8 cellular contexts compared by ENCODE assay signal in the genomic region with DNA sequence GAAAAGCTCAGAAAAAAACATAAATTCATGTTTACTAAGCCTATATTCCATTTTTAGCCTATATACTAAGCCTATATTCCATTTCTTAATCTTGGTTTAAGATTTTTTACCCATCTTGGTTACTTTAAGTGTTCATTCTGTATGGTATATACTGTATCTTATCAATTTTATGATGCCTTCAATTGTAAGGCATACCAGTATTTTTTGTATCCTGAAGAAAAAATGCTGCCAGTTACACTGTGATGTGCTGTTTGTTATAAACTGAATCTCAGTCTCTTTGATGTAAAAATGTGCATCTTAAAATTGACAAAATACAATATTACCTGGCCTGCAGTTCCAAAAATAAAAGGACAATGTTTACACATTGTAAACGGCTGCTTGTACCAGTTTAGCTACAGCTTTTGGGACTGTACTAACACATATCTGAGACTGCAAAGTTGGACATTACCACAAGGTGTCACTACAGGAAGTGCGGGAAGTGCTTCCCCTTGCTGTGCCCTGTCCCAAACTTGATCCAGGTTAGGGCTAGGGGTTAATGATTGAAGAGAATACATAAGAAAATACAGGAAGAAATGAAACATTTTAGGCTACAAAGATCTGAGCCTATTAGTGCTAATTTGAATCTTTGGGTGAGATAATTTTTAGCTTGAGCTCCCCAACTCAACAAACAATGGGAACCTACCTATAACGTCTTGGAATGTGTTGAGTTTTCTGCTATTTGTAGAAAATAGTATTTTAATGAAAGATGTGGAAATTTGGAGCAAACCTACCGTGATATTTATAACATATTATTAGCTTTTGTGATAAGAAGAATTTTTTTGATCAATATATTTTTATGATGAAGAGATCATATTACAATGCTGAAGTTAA.
DNase-seq lines count a peak whose midpoint lies in the region; ATAC-seq, FAIRE-seq and TF ChIP-seq lines count a peak whose summit lies in the region.

No MANE protein-coding gene starts in this region.

- no peak overlapping the region for H4K91ac ChIP-seq in H1 (replicated peaks; ENCODE audit: insufficient read length, low read length)

- H3K9me3 ChIP-seq in A549 (no peaks in the 10 kb centered on the region), H1 (ENCODE audit: insufficient read depth in 2 of 2, low read depth in 1 of 2, low read length in 1 of 2) (no peaks in the 10 kb centered on the region)

- H3K18ac ChIP-seq in H1 (ENCODE audit: extremely low read depth, low read length) = no peak overlapping the region

- no peaks in the 10 kb centered on the region for H3K4me1 ChIP-seq in A549
- H3K4me1 ChIP-seq in H1 (replicated peaks in 1 of 4; ENCODE audit: control insufficient read depth in 3 of 4, insufficient read depth in 4 of 4, low read length in 3 of 4) = no peaks in the 10 kb centered on the region; a peak in 2 of 7 replicates

- CTCF ChIA-PET in A549 (lab: Yijun Ruan, JAX) = interaction anchor here (0.6 to 2.9 kb wide), 31 partner anchors 10 to 673 kb away, joined by 3 to 11 read pairs (median 4); no protein-coding TSS in a partner anchor
- CTCF ChIA-PET in H1 (lab: Charles Lee; ENCODE audit: partially characterized antibody) = interaction anchor here (0.5 to 3.6 kb wide), 36 partner anchors 11 to 656 kb away, joined by 3 to 36 read pairs (median 4); no protein-coding TSS in a partner anchor

- H3K14ac ChIP-seq in H1 (ENCODE audit: insufficient read length) = no peak overlapping the region

- peak; percentile 60 to 71 for TF ChIP-seq RAD21 in A549 (conservative IDR thresholded peaks at IDR 0.05 in 1 of 2, IDR thresholded peaks at IDR 0.05 in 1 of 2)
- peak; percentile 82 to 85 for TF ChIP-seq RAD21 in H1 (IDR thresholded peaks at IDR 0.05 in 1 of 2, conservative IDR thresholded peaks at IDR 0.05 in 1 of 2; ENCODE audit: low read depth in 2 of 2, low read length in 2 of 2)

- H4K20me1 ChIP-seq in H1 (replicated peaks in 1 of 2; ENCODE audit: control insufficient read depth in 1 of 2, insufficient read depth in 2 of 2, low read length in 2 of 2) = no peaks in the 10 kb centered on the region

- TF ChIP-seq POLR2A in A549 (IDR thresholded peaks at IDR 0.05; ENCODE audit: low read length) (no peak), H1 (IDR thresholded peaks at IDR 0.05; ENCODE audit: control extremely low read depth in 1 of 2, low read depth in 2 of 2, low read length in 2 of 2) (no peak)

- H3K27me3 Mint-ChIP-seq in mesothelial cell of epicardium (ENCODE audit: low read depth) = no peaks in the 10 kb centered on the region

- H3K36me3 Mint-ChIP-seq in mesothelial cell of epicardium = peaks cover 11% of the 10 kb centered on the region

- no peak overlapping the region for H2BK12ac ChIP-seq in H1 (ENCODE audit: low read depth, low read length)

- H2BK20ac ChIP-seq in H1 (ENCODE audit: low read length) = no peak overlapping the region

- in situ Hi-C loops in G401 (cut with HindIII; ENCODE audit: low sequenced_read_pairs) = no loop called here

- WGBS in A549 (ENCODE audit: missing lambda C conversion rate) = 24% methylated on average over 4 of the region's 4 CpGs
- 73% methylated on average over 4 of the region's 4 CpGs; no CpG with 5 or more reads in 1 of the 2 experiments for WGBS in H1 (ENCODE audit: extremely low coverage in 1 of 2, insufficient coverage in 1 of 2, insufficient read length in 1 of 2, insufficient replicate concordance in 2 of 2, low coverage in 1 of 2, low lambda C conversion rate in 2 of 2, missing lambda C conversion rate in 1 of 2), 2 experiments

- H2BK5ac ChIP-seq in H1 (ENCODE audit: low read depth, low read length) = no peak overlapping the region

- no peak overlapping the region for H3K23ac ChIP-seq in H1 (ENCODE audit: insufficient read length)

- no peak overlapping the region for H2BK15ac ChIP-seq in H1 (ENCODE audit: low read length)

- no peak overlapping the region for H2AFZ ChIP-seq in H1 (ENCODE audit: low read length)

- no peak overlapping the region for H3K4me3 ChIP-seq in A549
- no peak overlapping the region for H3K4me3 ChIP-seq in Jurkat, Clone E6-1 (ENCODE audit: low read length)
- no peak overlapping the region for H3K4me3 ChIP-seq in H1 (ENCODE audit: extremely low read depth in 1 of 4, insufficient read depth in 2 of 4, low read depth in 3 of 4, low read length in 4 of 4)

- H3K4me1 Mint-ChIP-seq in mesothelial cell of epicardium = no peaks in the 10 kb centered on the region

- H3K56ac ChIP-seq in H1 (replicated peaks; ENCODE audit: insufficient read length, low read depth, low read length) = no peak overlapping the region

- ATAC-seq in A549 = peak; percentile 98 to 100
- peak; percentile 89 for ATAC-seq in GM21825 (IDR thresholded peaks at IDR 0.05; ENCODE audit: unreplicated experiment)
- no peak for ATAC-seq in HG03521 (IDR thresholded peaks at IDR 0.05; ENCODE audit: unreplicated experiment)

- TF ChIP-seq CTCF in A549 (IDR thresholded peaks at IDR 0.05) (peak; percentile 78), H1 (IDR thresholded peaks at IDR 0.05; ENCODE audit: control extremely low read depth in 1 of 3, insufficient read depth in 1 of 3, low read depth in 1 of 3, low read length in 3 of 3) (peak; percentile 65 to 87 (median 70)), mesothelial cell of epicardium (IDR thresholded peaks at IDR 0.05; ENCODE audit: unreplicated experiment) (peak; percentile 64)

- peak; percentile 89 for FAIRE-seq in A549 (lab: Jason Lieb, UNC)
- FAIRE-seq in H1 (lab: Jason Lieb, UNC) = peak; percentile 87

- H3K27me3 ChIP-seq in H1 (replicated peaks in 1 of 4; ENCODE audit: control insufficient read depth in 3 of 4, extremely low read depth in 1 of 4, insufficient read depth in 3 of 4, low read length in 3 of 4) = no peaks in the 10 kb centered on the region

- no peak overlapping the region for H2BK120ac ChIP-seq in H1 (replicated peaks; ENCODE audit: low read depth, low read length)

- no peak for TF ChIP-seq EP300 in A549 (IDR thresholded peaks at IDR 0.05)
- TF ChIP-seq EP300 in H1 (IDR thresholded peaks at IDR 0.05; ENCODE audit: borderline replicate concordance in 1 of 2, low read depth in 2 of 2, low read length in 2 of 2) = no peak

- H3K79me2 ChIP-seq in H1 (ENCODE audit: control insufficient read depth in 1 of 2, insufficient read depth in 2 of 2, low read length in 2 of 2) = no peaks in the 10 kb centered on the region

- no peak overlapping the region for H4K8ac ChIP-seq in H1 (ENCODE audit: extremely low read depth, insufficient read depth, low read length)

- H3K4ac ChIP-seq in H1 (replicated peaks; ENCODE audit: insufficient read length, low read depth, low read length) = no peak overlapping the region

- peaks cover 14% of the 10 kb centered on the region for H3K9me3 Mint-ChIP-seq in mesothelial cell of epicardium

- H3K79me1 ChIP-seq in H1 (ENCODE audit: low read depth, low read length) = no peaks in the 10 kb centered on the region

- H3K27ac ChIP-seq in A549 (no peak overlapping the region), H1 (ENCODE audit: low read depth, low read length) (no peak overlapping the region)

- no peak overlapping the region for H3K9ac ChIP-seq in H1 (replicated peaks in 1 of 4; ENCODE audit: extremely low read depth in 1 of 4, low read depth in 3 of 4, low read length in 3 of 4)

- POLR2A ChIA-PET in A549 (lab: Yijun Ruan, JAX) (no interaction called here), H1 (lab: Charles Lee; ENCODE audit: partially characterized antibody) (no interaction called here)

- H3K4me3 Mint-ChIP-seq in mesothelial cell of epicardium = no peak overlapping the region

- peak; percentile 66 to 67 for DNase-seq in A549 (ENCODE audit: low read depth in 1 of 2, low spot score in 1 of 2)
- DNase-seq in G401 (ENCODE audit: low spot score) = peak; percentile 48
- DNase-seq in Jurkat, Clone E6-1 (ENCODE audit: low read depth, low spot score) = peak; percentile 39
- peak; percentile 56 for DNase-seq in RKO (ENCODE audit: low spot score)
- DNase-seq in H1 (ENCODE audit: low read depth in 1 of 2, low spot score in 2 of 2) = no peak
- no peak for DNase-seq in mesothelial cell of epicardium (ENCODE audit: low spot score in 2 of 2, unreplicated experiment in 2 of 2)

- no peak overlapping the region for H2AK5ac ChIP-seq in H1 (ENCODE audit: low read depth, low read length)

- H3K4me2 ChIP-seq in A549 (no peak overlapping the region), H1 (ENCODE audit: insufficient read depth in 1 of 2, low read depth in 2 of 2, low read length in 2 of 2) (no peak overlapping the region)

- H3K23me2 ChIP-seq in H1 (ENCODE audit: low read depth, low read length) = no peaks in the 10 kb centered on the region

- H3K27ac Mint-ChIP-seq in mesothelial cell of epicardium = no peak overlapping the region

- H4K5ac ChIP-seq in H1 (ENCODE audit: insufficient read length, low read depth, low read length) = no peak overlapping the region

- H3K36me3 ChIP-seq in H1 (ENCODE audit: control insufficient read depth in 2 of 4, insufficient read depth in 4 of 4, low read length in 3 of 4) = no peaks in the 10 kb centered on the region; a peak in 1 of 8 replicates

TF ChIP-seq in A549, 52 proteins besides CTCF, POLR2A, EP300 and RAD21:
- TF ChIP-seq HEYL (CRISPR knock-in tag; IDR thresholded peaks at IDR 0.05) = no peak
- TF ChIP-seq SMC3 (IDR thresholded peaks at IDR 0.05) = peak; percentile 56

TF ChIP-seq in H1, 55 proteins besides CTCF, POLR2A, EP300 and RAD21 (continues in another document):
- no peak for TF ChIP-seq GTF2F1 (IDR thresholded peaks at IDR 0.05; ENCODE audit: borderline replicate concordance, low read depth, low read length)
- TF ChIP-seq ZNF274 (IDR thresholded peaks at IDR 0.05; ENCODE audit: borderline replicate concordance, extremely low read depth, low read length) = no peak
- TF ChIP-seq CHD2 (IDR thresholded peaks at IDR 0.05; ENCODE audit: low read length) = no peak
- TF ChIP-seq BACH1 (IDR thresholded peaks at IDR 0.05; ENCODE audit: low read length) = no peak
- TF ChIP-seq TBP (IDR thresholded peaks at IDR 0.05; ENCODE audit: low read depth, low read length) = no peak
- no peak for TF ChIP-seq RNF2 (IDR thresholded peaks at IDR 0.05; ENCODE audit: borderline replicate concordance, low read depth, low read length, missing control alignments, poor library complexity, severe bottlenecking)
- no peak for TF ChIP-seq RBBP5 (IDR thresholded peaks at IDR 0.05; ENCODE audit: borderline replicate concordance, low read depth, low read length)
- no peak for TF ChIP-seq BCL11A (IDR thresholded peaks at IDR 0.05; ENCODE audit: low read depth in 2 of 2, low read length in 2 of 2)
- TF ChIP-seq YY1 (IDR thresholded peaks at IDR 0.05; ENCODE audit: low read depth, low read length) = no peak
- TF ChIP-seq NRF1 (IDR thresholded peaks at IDR 0.05; ENCODE audit: low read depth, low read length) = no peak
- no peak for TF ChIP-seq KDM5A (IDR thresholded peaks at IDR 0.05; ENCODE audit: low read length)
- TF ChIP-seq SP1 (IDR thresholded peaks at IDR 0.05; ENCODE audit: low read depth, low read length) = no peak
- TF ChIP-seq SP2 (IDR thresholded peaks at IDR 0.05; ENCODE audit: low read length) = no peak

Comparison
In these comparisons a context has a peak if more than half of its experiments do, and no peak if none do; other contexts are left out.
1. DNase-seq: peak in A549 (2 of 2), G401 (single experiment), Jurkat, Clone E6-1 (single experiment) and RKO (single experiment); none in H1 (0 of 2) and mesothelial cell of epicardium (0 of 2).
2. Peak in every context shown above with its lines, with median percentiles within 50 percentile points of each other: CTCF ChIP-seq.